In the genomic region with DNA sequence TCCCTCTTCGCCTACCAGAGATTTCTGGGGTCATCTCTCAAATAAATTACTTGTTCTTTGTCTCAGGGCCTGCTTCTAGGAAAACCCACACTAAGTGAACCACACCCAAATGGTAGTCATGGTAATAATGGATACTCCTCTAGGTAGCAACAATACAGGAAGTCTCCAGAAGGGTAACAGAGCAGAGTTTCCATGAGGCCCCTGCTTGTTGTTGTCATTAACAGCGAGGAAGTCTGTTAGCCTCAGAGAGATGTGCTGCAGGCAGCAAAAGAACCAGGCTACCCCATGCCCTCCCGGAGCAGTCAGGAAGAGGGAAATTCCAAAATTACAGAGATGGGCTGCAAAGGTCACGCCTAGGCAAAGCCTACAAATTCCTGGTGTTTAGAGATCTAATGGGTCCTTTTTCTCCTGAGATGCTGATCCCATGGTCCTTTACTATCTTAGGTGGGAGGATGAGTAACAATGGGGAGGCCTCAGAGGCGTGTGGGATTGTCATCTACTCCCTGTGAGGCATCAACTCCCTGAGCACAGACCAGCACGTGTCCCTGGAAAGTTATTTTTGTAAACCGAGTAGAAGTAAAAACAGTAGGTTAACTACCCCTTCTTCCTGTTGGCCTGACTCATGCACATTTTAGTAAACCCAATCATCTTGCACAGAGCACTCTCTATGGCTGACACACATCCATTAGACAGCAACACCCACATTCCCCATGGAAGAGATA, we compare ENCODE assay signal across 9 cellular contexts.
DNase-seq lines count a peak whose midpoint lies in the region; ATAC-seq and TF ChIP-seq lines count a peak whose summit lies in the region.
"Had no signal": no experiment of that assay in that cellular context is flagged by ENCODE, and none has a peak within 500 bp of the region (broad histone marks: within the 10 kb centered on the region; RNA-seq: fewer than 3 reads in every experiment).

No MANE protein-coding gene starts in this region.

- peak overlapping the region; percentile 85 for H3K27ac Mint-ChIP-seq in activated T-cell treated with anti-CD3 and anti-CD28 coated beads, Interleukin-2, amount 50 U/mL, for 24 hours

- no peaks in the 10 kb centered on the region for H3K27me3 Mint-ChIP-seq in activated T-cell treated with anti-CD3 and anti-CD28 coated beads, Interleukin-2, amount 50 U/mL, for 24 hours

- H3K27me3 ChIP-seq in Loucy (ENCODE audit: insufficient read depth, low read length, poor library complexity, severe bottlenecking): no peaks in the 10 kb centered on the region

- H3K9me3 Mint-ChIP-seq in activated T-cell treated with anti-CD3 and anti-CD28 coated beads, Interleukin-2, amount 50 U/mL, for 24 hours: peaks cover 13% of the 10 kb centered on the region

- H3K36me3 Mint-ChIP-seq in activated T-cell treated with anti-CD3 and anti-CD28 coated beads, Interleukin-2, amount 50 U/mL, for 24 hours (ENCODE audit: low read depth): peaks cover 6% of the 10 kb centered on the region

- no peak overlapping the region for H3K4me2 ChIP-seq in Loucy (ENCODE audit: low read depth, low read length, poor library complexity, severe bottlenecking)

- no peak overlapping the region for H3K4me3 Mint-ChIP-seq in activated T-cell treated with anti-CD3 and anti-CD28 coated beads, Interleukin-2, amount 50 U/mL, for 24 hours

- no peaks in the 10 kb centered on the region for H3K9me3 ChIP-seq in Loucy (ENCODE audit: insufficient read depth, low read depth, low read length)

- TF ChIP-seq CTCF in Loucy (conservative IDR thresholded peaks at IDR 0.05; ENCODE audit: low read length): no peak

- H3K9me2 ChIP-seq in Loucy (replicated peaks; ENCODE audit: low read depth, low read length): no peaks in the 10 kb centered on the region

- peaks cover 45% of the 10 kb centered on the region for H3K4me1 Mint-ChIP-seq in activated T-cell treated with anti-CD3 and anti-CD28 coated beads, Interleukin-2, amount 50 U/mL, for 24 hours (ENCODE audit: low read depth)

- H3K4me3 ChIP-seq in Loucy (ENCODE audit: low read length, poor library complexity, severe bottlenecking): no peak overlapping the region

- no peak overlapping the region for H3K9ac ChIP-seq in Loucy (ENCODE audit: low read depth, low read length, poor library complexity, severe bottlenecking)

- H3F3A ChIP-seq in Loucy (ENCODE audit: low read depth): no peaks in the 10 kb centered on the region

- no peaks in the 10 kb centered on the region for H3K36me3 ChIP-seq in Loucy (ENCODE audit: insufficient read depth, low read length)

- peak; percentile 56 for DNase-seq in AG20443 (ENCODE audit: low spot score)
- DNase-seq in activated T-cell treated with anti-CD3 and anti-CD28 coated beads, Interleukin-2, amount 50 U/mL, for 24 hours: no peak
- DNase-seq in kidney glomerular epithelial cell (lab: John Stamatoyannopoulos, UW): peak; percentile 97
- no peak for DNase-seq in NCI-H774 (lab: John Stamatoyannopoulos, UW)
- DNase-seq: midbrain had no signal

- no peaks in the 10 kb centered on the region for H4K20me1 ChIP-seq in Loucy (ENCODE audit: insufficient read depth, low read length, poor library complexity, severe bottlenecking)

- no peaks in the 10 kb centered on the region for H3K79me2 ChIP-seq in Loucy (ENCODE audit: insufficient read depth, low read length)

- H3K4me1 ChIP-seq in Loucy (ENCODE audit: insufficient read depth, low read length, poor library complexity, severe bottlenecking): no peaks in the 10 kb centered on the region

- ATAC-seq in GM19397 (IDR thresholded peaks at IDR 0.05; ENCODE audit: unreplicated experiment) (no peak), HG03442 (IDR thresholded peaks at IDR 0.05; ENCODE audit: unreplicated experiment) (no peak), GM18873 (IDR thresholded peaks at IDR 0.05; ENCODE audit: low FRiP score, unreplicated experiment) (no peak)

- H2AFZ ChIP-seq in Loucy (ENCODE audit: low read length): peak overlapping the region; percentile 27; the same call in 1 of the 2 replicates

Comparison
In these comparisons a context has a peak if more than half of its experiments do, and no peak if none do; other contexts are left out.
1. DNase-seq: peak in AG20443 (single experiment) and kidney glomerular epithelial cell (single experiment); none in activated T-cell treated with anti-CD3 and anti-CD28 coated beads, Interleukin-2, amount 50 U/mL, for 24 hours (single experiment) and NCI-H774 (single experiment).